Comparison of ENCODE assay signal across 16 cellular contexts in genomic region chr10:15605740-15606369, GRCh38.
DNase-seq lines count a peak whose midpoint lies in the region; ATAC-seq and TF ChIP-seq lines count a peak whose summit lies in the region.
"Had no signal": no experiment of that assay in that cellular context is flagged by ENCODE, and none has a peak within 500 bp of the region (broad histone marks: within the 10 kb centered on the region; RNA-seq: fewer than 3 reads in every experiment).

No MANE protein-coding gene starts in this region.

- WGBS in urinary bladder, result 81% methylated on average over 6 of the region's 6 CpGs
- WGBS in sigmoid colon, 2 donors, result 80 to 85% methylated on average over 6 of the region's 6 CpGs

- no peaks in the 10 kb centered on the region for H3K4me1 ChIP-seq in right atrium auricular region
- H3K4me1 ChIP-seq in urinary bladder (ENCODE audit: insufficient read depth), result no peaks in the 10 kb centered on the region
- H3K4me1 ChIP-seq in sigmoid colon, result no peaks in the 10 kb centered on the region
- H3K4me1 ChIP-seq: HAP-1 had no signal

- H3K27me3 ChIP-seq in right atrium auricular region, result no peaks in the 10 kb centered on the region
- H3K27me3 ChIP-seq in sigmoid colon, result peaks cover 0 to 2% (median 0%) of the 10 kb centered on the region in 3 donors

- intact Hi-C loops in left ventricle myocardium superior (cut with micrococcal nuclease), result no loop called here
- intact Hi-C loops in sigmoid colon (cut with DNase I), result no loop called here

- H3K36me3 ChIP-seq in right atrium auricular region (no peaks in the 10 kb centered on the region), urinary bladder (ENCODE audit: insufficient read depth) (no peaks in the 10 kb centered on the region), sigmoid colon (no peaks in the 10 kb centered on the region)
- H3K36me3 ChIP-seq: HAP-1 had no signal

- TF ChIP-seq EP300 in sigmoid colon (IDR thresholded peaks at IDR 0.05), result no peak

- no peak for TF ChIP-seq POLR2A in sigmoid colon (IDR thresholded peaks at IDR 0.05)

- peak; percentile 36 for ATAC-seq in left ventricle myocardium superior
- ATAC-seq in esophagus mucosa, result peak; percentile 38
- ATAC-seq in GM18502 (IDR thresholded peaks at IDR 0.05; ENCODE audit: poor library complexity, unreplicated experiment), result no peak

- H3K27ac ChIP-seq in right atrium auricular region (no peak overlapping the region), urinary bladder (ENCODE audit: low read depth) (peak overlapping the region; percentile 23), sigmoid colon (no peak overlapping the region)
- H3K27ac ChIP-seq: KMS-11 had no signal

- H3K9me3 ChIP-seq in right atrium auricular region (no peaks in the 10 kb centered on the region), sigmoid colon (no peaks in the 10 kb centered on the region)
- H3K9me3 ChIP-seq: HAP-1 had no signal

- H3K4me3 ChIP-seq in right atrium auricular region (no peak overlapping the region), urinary bladder (ENCODE audit: low read depth, low read length) (no peak overlapping the region), sigmoid colon (no peak overlapping the region)
- H3K4me3 ChIP-seq: HAP-1 had no signal

- DNase-seq in left ventricle myocardium superior, result no peak
- DNase-seq in right atrium auricular region (ENCODE audit: low spot score), result no peak
- DNase-seq in RPMI7951 (ENCODE audit: low read depth), result peak; percentile 44
- DNase-seq in activated gamma-delta T cell (lab: John Stamatoyannopoulos, UW), result no peak
- no peak for DNase-seq in sigmoid colon
- DNase-seq: CD4-positive, alpha-beta T cell; NCI-H1048; NCI-H146; NCI-H2081 treated with DMSO at 0.1 percent for 48 hours; NCI-H510A; NCI-H774 had no signal

- TF ChIP-seq CTCF in right atrium auricular region (IDR thresholded peaks at IDR 0.05) (no peak), sigmoid colon (IDR thresholded peaks at IDR 0.05) (no peak)
